8 cellular contexts compared by ENCODE assay signal in genomic region chr18:42743756-42744138, GRCh38.
DNase-seq lines count a peak whose midpoint lies in the region; FAIRE-seq and TF ChIP-seq lines count a peak whose summit lies in the region.
"Not testable (repeated sequence)": the region's sequence is repeated elsewhere in the genome, so short reads cannot be mapped to it uniquely, and the experiment has no call there.

No MANE protein-coding gene starts in this region.

- CTCF ChIA-PET in H1 (lab: Charles Lee; ENCODE audit: partially characterized antibody), result interaction anchor here (0.6 to 2.5 kb wide), 7 partner anchors 35 to 528 kb away, joined by 3 to 10 read pairs (median 4); no protein-coding TSS in a partner anchor

- 0 out of 2 replicates have a peak overlapping the region, but pooled peaks have one; percentile 77 for H2BK5ac ChIP-seq in H1 (ENCODE audit: low read depth, low read length)
- H2BK5ac ChIP-seq in mesendoderm (ENCODE audit: low read length), result not testable (repeated sequence)

- H3K4me3 ChIP-seq in HUES48 (ENCODE audit: low read depth, low read length), result peak overlapping the region; percentile 52
- not testable (repeated sequence) for H3K4me3 ChIP-seq in NT2/D1 (ENCODE audit: insufficient read length, low read depth); mesendoderm (ENCODE audit: low read length); smooth muscle cell
- H3K4me3 ChIP-seq in H1 (ENCODE audit: extremely low read depth in 1 of 4, insufficient read depth in 2 of 4, low read depth in 3 of 4, low read length in 4 of 4), result peak overlapping the region in 1 of 4 experiments; percentile 48; a peak in 2 of 8 replicates
- peak overlapping the region; percentile 20 for H3K4me3 ChIP-seq in iPS-15b (ENCODE audit: low read depth, low read length)

- H3K4me1 ChIP-seq in ES-I3 (ENCODE audit: insufficient read depth, low read length), result peaks cover 47% of the 10 kb centered on the region
- peaks cover 52% of the 10 kb centered on the region for H3K4me1 ChIP-seq in HUES48 (ENCODE audit: control insufficient read depth, insufficient read depth, low read length)
- not testable (repeated sequence) for H3K4me1 ChIP-seq in NT2/D1 (ENCODE audit: insufficient read depth, insufficient read length); mesendoderm (ENCODE audit: control insufficient read depth, low read depth, low read length)
- H3K4me1 ChIP-seq in H1 (replicated peaks in 1 of 4; ENCODE audit: control insufficient read depth in 3 of 4, insufficient read depth in 4 of 4, low read length in 3 of 4), result peaks cover 2 to 22% (median 12%) of the 10 kb centered on the region in 4 experiments; a peak in 4 of 7 replicates
- H3K4me1 ChIP-seq in iPS-15b (ENCODE audit: control insufficient read depth, insufficient read depth, low read length), result peaks cover 29% of the 10 kb centered on the region
- H3K4me1 ChIP-seq in smooth muscle cell (ENCODE audit: low read depth), result peaks cover 14% of the 10 kb centered on the region

- H3K79me1 ChIP-seq in H1 (ENCODE audit: low read depth, low read length); mesendoderm (ENCODE audit: low read length): not testable (repeated sequence)

- not testable (repeated sequence) for H4K8ac ChIP-seq in H1 (ENCODE audit: extremely low read depth, insufficient read depth, low read length); mesendoderm (ENCODE audit: low read depth, low read length)

- H3K4me2 ChIP-seq in H1 (ENCODE audit: insufficient read depth in 1 of 2, low read depth in 2 of 2, low read length in 2 of 2) (peak overlapping the region; percentile 55 to 61; a peak in 2 of 4 replicates), smooth muscle cell (peak overlapping the region; percentile 48)
- not testable (repeated sequence) for H3K4me2 ChIP-seq in mesendoderm (ENCODE audit: low read length)

- 2% methylated on average over 5 of the region's 5 CpGs; no CpG with 5 or more reads in 1 of the 2 experiments for WGBS in H1 (ENCODE audit: extremely low coverage in 1 of 2, insufficient coverage in 1 of 2, insufficient read length in 1 of 2, insufficient replicate concordance in 2 of 2, low coverage in 1 of 2, low lambda C conversion rate in 2 of 2, missing lambda C conversion rate in 1 of 2), 2 experiments
- no CpG with 5 or more reads among the region's 5 CpGs for WGBS in mesendoderm (ENCODE audit: extremely low coverage, insufficient coverage, low lambda C conversion rate)
- WGBS in smooth muscle cell (ENCODE audit: low lambda C conversion rate), result 69% methylated on average over 5 of the region's 5 CpGs

- not testable (repeated sequence) for H3K79me2 ChIP-seq in H1 (ENCODE audit: control insufficient read depth in 1 of 2, insufficient read depth in 2 of 2, low read length in 2 of 2); mesendoderm (ENCODE audit: control insufficient read depth, insufficient read depth, low read length); smooth muscle cell (ENCODE audit: low read depth)

- not testable (repeated sequence) for TF ChIP-seq EP300 in H1 (IDR thresholded peaks at IDR 0.05; ENCODE audit: borderline replicate concordance in 1 of 2, low read depth in 2 of 2, low read length in 2 of 2)

- not testable (repeated sequence) for H2BK15ac ChIP-seq in H1 (ENCODE audit: low read length); mesendoderm (replicated peaks; ENCODE audit: low read depth)

- not testable (repeated sequence) for H3K56ac ChIP-seq in H1 (replicated peaks; ENCODE audit: insufficient read length, low read depth, low read length)
- peak overlapping the region; percentile 88 for H3K56ac ChIP-seq in mesendoderm (ENCODE audit: low read length)

- H4K91ac ChIP-seq in H1 (replicated peaks; ENCODE audit: insufficient read length, low read length), result not testable (repeated sequence)

- not testable (repeated sequence) for H3K4ac ChIP-seq in H1 (replicated peaks; ENCODE audit: insufficient read length, low read depth, low read length); mesendoderm (ENCODE audit: low read depth, low read length)

- not testable (repeated sequence) for H3K14ac ChIP-seq in H1 (ENCODE audit: insufficient read length)

- not testable (repeated sequence) for H3K23ac ChIP-seq in H1 (ENCODE audit: insufficient read length); mesendoderm (ENCODE audit: low read length)

- not testable (repeated sequence) for H3K27me3 ChIP-seq in HUES48 (ENCODE audit: control insufficient read depth, insufficient read depth, low read length); NT2/D1 (ENCODE audit: insufficient read depth, insufficient read length); H1 (replicated peaks in 1 of 4; ENCODE audit: control insufficient read depth in 3 of 4, extremely low read depth in 1 of 4, insufficient read depth in 3 of 4, low read length in 3 of 4); iPS-15b (ENCODE audit: control insufficient read depth, insufficient read depth, low read length); mesendoderm (ENCODE audit: insufficient read depth, low read length, poor library complexity); smooth muscle cell (ENCODE audit: low read depth)

- H3K9me3 ChIP-seq in ES-I3 (ENCODE audit: control insufficient read depth, insufficient read depth, low read length); HUES48 (ENCODE audit: control insufficient read depth, insufficient read depth, low read length); H1 (ENCODE audit: insufficient read depth in 2 of 2, low read depth in 1 of 2, low read length in 1 of 2); iPS-15b (ENCODE audit: control insufficient read depth, insufficient read depth, low read length); smooth muscle cell (replicated peaks; ENCODE audit: low read depth): not testable (repeated sequence)
- H3K9me3 ChIP-seq in NT2/D1 (ENCODE audit: insufficient read depth, low read length), result peaks cover 10% of the 10 kb centered on the region

- not testable (repeated sequence) for H3K36me3 ChIP-seq in ES-I3 (ENCODE audit: insufficient read depth, low read length); HUES48 (ENCODE audit: control insufficient read depth, insufficient read depth, low read length); NT2/D1 (ENCODE audit: insufficient read depth, insufficient read length, low read length); H1 (ENCODE audit: control insufficient read depth in 2 of 4, insufficient read depth in 4 of 4, low read length in 3 of 4); iPS-15b (ENCODE audit: control insufficient read depth, insufficient read depth, low read length); mesendoderm (ENCODE audit: control insufficient read depth, insufficient read depth, low read length); smooth muscle cell (ENCODE audit: low read depth)

- not testable (repeated sequence) for H2BK120ac ChIP-seq in H1 (replicated peaks; ENCODE audit: low read depth, low read length)
- H2BK120ac ChIP-seq in mesendoderm (ENCODE audit: low read depth, low read length), result peak overlapping the region; percentile 94

- H3K27ac ChIP-seq in HUES48 (ENCODE audit: low read depth, low read length) (peak overlapping the region; percentile 96), H1 (ENCODE audit: low read depth, low read length) (peak overlapping the region; percentile 73), mesendoderm (ENCODE audit: low read depth, low read length) (peak overlapping the region; percentile 92), smooth muscle cell (ENCODE audit: low read depth) (peak overlapping the region; percentile 7)

- not testable (repeated sequence) for H3K18ac ChIP-seq in H1 (ENCODE audit: extremely low read depth, low read length); mesendoderm (ENCODE audit: low read length)

- not testable (repeated sequence) for TF ChIP-seq CTCF in H1 (IDR thresholded peaks at IDR 0.05; ENCODE audit: control extremely low read depth in 1 of 3, insufficient read depth in 1 of 3, low read depth in 1 of 3, low read length in 3 of 3); smooth muscle cell (IDR thresholded peaks at IDR 0.05; ENCODE audit: borderline replicate concordance, insufficient read depth, poor library complexity, severe bottlenecking)

- H3K9ac ChIP-seq in ES-I3 (ENCODE audit: low read depth, low read length) (peak overlapping the region; percentile 45), HUES48 (ENCODE audit: low read depth, low read length) (peak overlapping the region; percentile 66), H1 (replicated peaks in 1 of 4; ENCODE audit: extremely low read depth in 1 of 4, low read depth in 3 of 4, low read length in 3 of 4) (peak overlapping the region in 1 of 4 experiments; percentile 47; a peak in 1 of 7 replicates), iPS-15b (ENCODE audit: low read depth, low read length) (peak overlapping the region; percentile 71)
- H3K9ac ChIP-seq in NT2/D1 (ENCODE audit: insufficient read length, low read depth); mesendoderm (ENCODE audit: low read length); smooth muscle cell (ENCODE audit: low read depth): not testable (repeated sequence)

- TF ChIP-seq POLR2A in H1 (IDR thresholded peaks at IDR 0.05; ENCODE audit: control extremely low read depth in 1 of 2, low read depth in 2 of 2, low read length in 2 of 2), result peak in 1 of 2 experiments; percentile 52; a peak in 2 of 3 replicates

- H3K23me2 ChIP-seq in H1 (ENCODE audit: low read depth, low read length), result not testable (repeated sequence)

- POLR2A ChIA-PET in H1 (lab: Charles Lee; ENCODE audit: partially characterized antibody), result interaction anchor here (0.8 to 2.7 kb wide), 7 partner anchors 9 to 78 kb away, joined by 3 to 7 read pairs (median 4); no protein-coding TSS in a partner anchor

- DNase-seq in NT2/D1 (ENCODE audit: low read depth, low spot score) (peak; percentile 9), H1 (ENCODE audit: low read depth in 1 of 2, low spot score in 2 of 2) (peak; percentile 34 to 67), iPS DF 19.7 (ENCODE audit: low read depth, low spot score) (peak; percentile 83), mesendoderm (peak; percentile 94)
- DNase-seq in smooth muscle cell (lab: John Stamatoyannopoulos, UW; ENCODE audit: unreplicated experiment), result not testable (repeated sequence)

- not testable (repeated sequence) for H2AFZ ChIP-seq in H1 (ENCODE audit: low read length)
- peak overlapping the region; percentile 47 for H2AFZ ChIP-seq in smooth muscle cell (ENCODE audit: low read depth)

- TF ChIP-seq RAD21 in H1 (IDR thresholded peaks at IDR 0.05 in 1 of 2, conservative IDR thresholded peaks at IDR 0.05 in 1 of 2; ENCODE audit: low read depth in 2 of 2, low read length in 2 of 2), result not testable (repeated sequence)

- not testable (repeated sequence) for H3F3A ChIP-seq in smooth muscle cell (ENCODE audit: low read depth)

- H2BK12ac ChIP-seq in H1 (ENCODE audit: low read depth, low read length), result not testable (repeated sequence)

- H2AK5ac ChIP-seq in H1 (ENCODE audit: low read depth, low read length); mesendoderm (ENCODE audit: low read length): not testable (repeated sequence)

- not testable (repeated sequence) for H4K5ac ChIP-seq in H1 (ENCODE audit: insufficient read length, low read depth, low read length); mesendoderm (ENCODE audit: low read length)

- not testable (repeated sequence) for H4K20me1 ChIP-seq in H1 (replicated peaks in 1 of 2; ENCODE audit: control insufficient read depth in 1 of 2, insufficient read depth in 2 of 2, low read length in 2 of 2); smooth muscle cell (ENCODE audit: low read depth)

- peak; percentile 78 for FAIRE-seq in H1 (lab: Jason Lieb, UNC)

- not testable (repeated sequence) for H2BK20ac ChIP-seq in H1 (ENCODE audit: low read length)

Comparison
In these comparisons a context has a peak if more than half of its experiments do, and no peak if none do; other contexts are left out.
1. H3K27ac ChIP-seq: peak in every context shown above with its lines; median percentile 96 in HUES48; 92 in mesendoderm; 73 in H1; 7 in smooth muscle cell.